In the genomic region with DNA sequence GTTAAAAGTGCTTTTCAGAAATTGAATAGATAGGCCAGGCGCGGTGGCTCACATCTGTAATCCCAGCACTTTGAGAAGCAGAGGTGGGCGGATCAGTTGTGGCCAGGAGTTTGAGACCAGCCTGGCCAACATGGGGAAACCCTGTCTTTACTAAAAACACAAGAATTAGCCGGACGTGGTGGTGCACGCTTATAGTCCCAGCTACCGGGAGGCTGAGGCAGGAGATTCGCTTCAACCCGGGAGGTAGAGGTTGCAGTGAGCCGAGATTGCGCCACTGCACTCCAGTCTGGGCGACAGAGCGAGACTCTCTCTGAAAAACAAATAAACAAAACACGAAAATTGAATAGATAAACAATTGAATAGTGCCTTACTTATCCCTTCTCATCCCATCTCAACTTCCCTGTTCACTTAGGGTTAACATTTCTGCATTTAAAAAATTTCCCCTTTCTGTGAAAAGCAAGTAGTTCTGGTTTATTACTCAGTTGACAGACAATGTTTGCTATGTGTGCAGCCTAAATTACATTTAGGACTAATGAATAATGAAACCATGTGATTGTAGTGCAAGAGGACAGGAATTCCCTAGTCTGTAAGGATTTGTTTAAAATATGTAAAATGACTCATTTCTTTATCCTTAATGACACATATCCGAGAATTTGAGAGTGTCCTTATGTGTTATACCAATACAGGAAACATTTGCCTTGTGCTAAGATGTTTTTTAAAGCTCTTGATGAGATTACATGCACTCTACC, we compare ENCODE assay signal across 8 cellular contexts. TPM values are rescaled to one million over a fixed set of nuclear protein-coding genes. Genes with fewer than 3 reads are reported as not detected.
DNase-seq lines count a peak whose midpoint lies in the region; ATAC-seq and TF ChIP-seq lines count a peak whose summit lies in the region.

No MANE protein-coding gene starts in this region.

- peak; percentile 28 for ATAC-seq in activated naive CD8-positive, alpha-beta T cell treated with anti-CD3 and anti-CD28 coated beads, Interleukin-2, amount 50 U/mL, for 24 hours
- peak; percentile 60 for ATAC-seq in upper lobe of right lung
- no peak for ATAC-seq in HG02840 (IDR thresholded peaks at IDR 0.05; ENCODE audit: low FRiP score, unreplicated experiment)

- H3K27ac ChIP-seq in RWPE1 (peak overlapping the region; percentile 83), upper lobe of right lung (no peak overlapping the region)

- peaks cover 37% of the 10 kb centered on the region for H3K4me1 Mint-ChIP-seq in activated naive CD8-positive, alpha-beta T cell treated with anti-CD3 and anti-CD28 coated beads, Interleukin-2, amount 50 U/mL, for 24 hours
- H3K4me1 Mint-ChIP-seq in activated naive CD8-positive, alpha-beta T cell treated with anti-CD3 and anti-CD28 coated beads for 36 hours: peaks cover 34% of the 10 kb centered on the region

- POLR2A ChIA-PET in RWPE1 (lab: Yijun Ruan, JAX; ENCODE audit: low non-redundant PET): no interaction called here

- H3K36me3 ChIP-seq in upper lobe of right lung: no peaks in the 10 kb centered on the region

- H3K4me3 Mint-ChIP-seq in activated naive CD8-positive, alpha-beta T cell treated with anti-CD3 and anti-CD28 coated beads, Interleukin-2, amount 50 U/mL, for 24 hours: no peak overlapping the region
- no peak overlapping the region for H3K4me3 Mint-ChIP-seq in activated naive CD8-positive, alpha-beta T cell treated with anti-CD3 and anti-CD28 coated beads for 36 hours

- H3K27me3 Mint-ChIP-seq in activated naive CD8-positive, alpha-beta T cell treated with anti-CD3 and anti-CD28 coated beads, Interleukin-2, amount 50 U/mL, for 24 hours: no peaks in the 10 kb centered on the region
- H3K27me3 Mint-ChIP-seq in activated naive CD8-positive, alpha-beta T cell treated with anti-CD3 and anti-CD28 coated beads for 36 hours: no peaks in the 10 kb centered on the region

- H3K27me3 ChIP-seq in upper lobe of right lung: no peaks in the 10 kb centered on the region

- intact Hi-C loops in upper lobe of right lung (cut with DNase I): no loop called here

- no peaks in the 10 kb centered on the region for H3K9me3 ChIP-seq in upper lobe of right lung

- CTCF ChIA-PET in RWPE1 (lab: Yijun Ruan, JAX): interaction anchor here (0.6 to 1.1 kb wide), 3 partner anchors 22 to 378 kb away, joined by 3 to 6 read pairs (median 4); no protein-coding TSS in a partner anchor

- peaks cover 22% of the 10 kb centered on the region for H3K36me3 Mint-ChIP-seq in activated naive CD8-positive, alpha-beta T cell treated with anti-CD3 and anti-CD28 coated beads, Interleukin-2, amount 50 U/mL, for 24 hours (ENCODE audit: low read depth)
- H3K36me3 Mint-ChIP-seq in activated naive CD8-positive, alpha-beta T cell treated with anti-CD3 and anti-CD28 coated beads for 36 hours: peaks cover 18% of the 10 kb centered on the region

- H3K9me3 Mint-ChIP-seq in activated naive CD8-positive, alpha-beta T cell treated with anti-CD3 and anti-CD28 coated beads, Interleukin-2, amount 50 U/mL, for 24 hours: peaks cover 5% of the 10 kb centered on the region
- peaks cover 6% of the 10 kb centered on the region for H3K9me3 Mint-ChIP-seq in activated naive CD8-positive, alpha-beta T cell treated with anti-CD3 and anti-CD28 coated beads for 36 hours

- H3K4me1 ChIP-seq in upper lobe of right lung: peaks cover 51% of the 10 kb centered on the region

- no peak for TF ChIP-seq CTCF in RWPE1 (conservative IDR thresholded peaks at IDR 0.05; ENCODE audit: low read depth)
- TF ChIP-seq CTCF in fibroblast of villous mesenchyme (IDR thresholded peaks at IDR 0.05; ENCODE audit: insufficient read depth, low read depth, low read length): no peak
- TF ChIP-seq CTCF in upper lobe of right lung (IDR thresholded peaks at IDR 0.05): no peak

- H3K4me3 ChIP-seq in fibroblast of villous mesenchyme (ENCODE audit: low read depth, low read length): peak overlapping the region; percentile 50
- no peak overlapping the region for H3K4me3 ChIP-seq in upper lobe of right lung

- no peak for DNase-seq in activated naive CD8-positive, alpha-beta T cell treated with anti-CD3 and anti-CD28 coated beads, Interleukin-2, amount 50 U/mL, for 24 hours
- no peak for DNase-seq in activated naive CD8-positive, alpha-beta T cell treated with anti-CD3 and anti-CD28 coated beads for 36 hours
- peak; percentile 87 for DNase-seq in RWPE1 (ENCODE audit: low spot score)
- DNase-seq in fibroblast of villous mesenchyme (ENCODE audit: low read depth): peak; percentile 92
- DNase-seq in upper lobe of right lung: no peak
- no peak for DNase-seq in NCI-H1417 (lab: John Stamatoyannopoulos, UW)
- DNase-seq in NK-92 treated with Interleukin-12 subunit alpha and Interleukin-12 subunit beta, amount 100 ng/mL, for 24 hours (lab: John Stamatoyannopoulos, UW): no peak

- H3K27ac Mint-ChIP-seq in activated naive CD8-positive, alpha-beta T cell treated with anti-CD3 and anti-CD28 coated beads, Interleukin-2, amount 50 U/mL, for 24 hours: no peak overlapping the region
- no peak overlapping the region for H3K27ac Mint-ChIP-seq in activated naive CD8-positive, alpha-beta T cell treated with anti-CD3 and anti-CD28 coated beads for 36 hours

RNA-seq across cellular contexts. Expression of a gene that starts 6.0 kb away (rescaled TPM):
- total RNA-seq in activated naive CD8-positive, alpha-beta T cell treated with anti-CD3 and anti-CD28 coated beads for 36 hours: 10 to 100 TPM; 12.4 to 13.3 TPM
- total RNA-seq in fibroblast of villous mesenchyme: 23.5 and 32.0 TPM in 2 replicates
- total RNA-seq in upper lobe of right lung: 21.3 TPM

RNA-seq across cellular contexts. Expression of a gene that starts 23.5 kb away (rescaled TPM):
- total RNA-seq in activated naive CD8-positive, alpha-beta T cell treated with anti-CD3 and anti-CD28 coated beads for 36 hours: not detected
- total RNA-seq in fibroblast of villous mesenchyme (not detected in 2 replicates), upper lobe of right lung (1.6 TPM)

Comparison
In these comparisons a context has a peak if more than half of its experiments do, and no peak if none do; other contexts are left out.
1. DNase-seq: peak in RWPE1 (single experiment) and fibroblast of villous mesenchyme (single experiment); none in activated naive CD8-positive, alpha-beta T cell treated with anti-CD3 and anti-CD28 coated beads, Interleukin-2, amount 50 U/mL, for 24 hours (single experiment), activated naive CD8-positive, alpha-beta T cell treated with anti-CD3 and anti-CD28 coated beads for 36 hours (single experiment), upper lobe of right lung (single experiment), NCI-H1417 (0 of 3) and NK-92 treated with Interleukin-12 subunit alpha and Interleukin-12 subunit beta, amount 100 ng/mL, for 24 hours (single experiment).